In genomic region chr15:65101418-65101890, GRCh38 we compare ENCODE assay signal across 1 cellular context.
TF ChIP-seq lines count a peak whose summit lies in the region.

No MANE protein-coding gene starts in this region.

TF ChIP-seq in GM23338, 12 proteins besides CTCF, POLR2A, EP300 and RAD21 (continued from another document):
- TF ChIP-seq ZNF462 (CRISPR knock-in tag; IDR thresholded peaks at IDR 0.05) (no peak), NANOG (IDR thresholded peaks at IDR 0.05; ENCODE audit: borderline replicate concordance) (no peak), REST (IDR thresholded peaks at IDR 0.05; ENCODE audit: unreplicated experiment) (no peak), JUNB (IDR thresholded peaks at IDR 0.05; ENCODE audit: unreplicated experiment) (no peak), ZNF114 (CRISPR knock-in tag; IDR thresholded peaks at IDR 0.05) (no peak), CREB1 (CRISPR knock-in tag; IDR thresholded peaks at IDR 0.05; ENCODE audit: low read depth) (no peak; the same call in 1 of the 2 replicates), ETS1 (IDR thresholded peaks at IDR 0.05) (no peak), EZH2 (IDR thresholded peaks at IDR 0.05; ENCODE audit: low read depth, unreplicated experiment) (no peak), EZH2phosphoT487 (IDR thresholded peaks at IDR 0.05; ENCODE audit: unreplicated experiment) (no peak)
TF ChIP-seq in GM23338: peak in this region for 0.
